In genomic region chr6:155488197-155488596, GRCh38 we compare ENCODE assay signal across 4 cellular contexts. TPM values are rescaled to one million over a fixed set of nuclear protein-coding genes. Genes with fewer than 3 reads are reported as not detected.
"Had no signal": no experiment of that assay in that cellular context is flagged by ENCODE, and none has a peak within 500 bp of the region (broad histone marks: within the 10 kb centered on the region; RNA-seq: fewer than 3 reads in every experiment).

No MANE protein-coding gene starts in this region.

RNA-seq across cellular contexts. Expression of gene NOX3, which starts 32.6 kb away (rescaled TPM):
- total RNA-seq: LHCN-M2, M059J, MCF 10A, NCI-H460 had no signal
